In genomic region chr4:158261480-158261879, GRCh38 we compare ENCODE assay signal across 18 cellular contexts. TPM values are rescaled to one million over a fixed set of nuclear protein-coding genes. Genes with fewer than 3 reads are reported as not detected.
DNase-seq lines count a peak whose midpoint lies in the region; ATAC-seq, FAIRE-seq and TF ChIP-seq lines count a peak whose summit lies in the region.
"Had no signal": no experiment of that assay in that cellular context is flagged by ENCODE, and none has a peak within 500 bp of the region (broad histone marks: within the 10 kb centered on the region; RNA-seq: fewer than 3 reads in every experiment).

No MANE protein-coding gene starts in this region.

- no peak for DNase-seq in dorsolateral prefrontal cortex
- DNase-seq in keratinocyte (ENCODE audit: low read depth, low spot score), result no peak
- DNase-seq in NCI-H446 (lab: John Stamatoyannopoulos, UW), result no peak
- no peak for DNase-seq in HT-29 (ENCODE audit: low spot score)
- DNase-seq in glomerular visceral epithelial cell (ENCODE audit: extremely low spot score), result no peak
- DNase-seq: CD8-positive, alpha-beta T cell; COR-L47; DMS153; DMS79 treated with DMSO at 0.1 percent for 48 hours; EL had no signal

- no peak overlapping the region for H3K4me2 ChIP-seq in keratinocyte (ENCODE audit: control insufficient read depth, extremely low read depth, insufficient read depth, low read depth, low read length)

- intact Hi-C loops in dorsolateral prefrontal cortex (cut with DNase I), result loop anchor here (5.0 to 10.0 kb wide), 2 partner anchors 274 to 363 kb away; no protein-coding TSS in a partner anchor

- H3K27me3 ChIP-seq in HUES48 (ENCODE audit: control insufficient read depth, insufficient read depth, low read length) (no peaks in the 10 kb centered on the region), dorsolateral prefrontal cortex (no peaks in the 10 kb centered on the region), keratinocyte (ENCODE audit: control insufficient read depth, extremely low read depth, insufficient read depth, low read length) (no peaks in the 10 kb centered on the region)

- H3K36me3 ChIP-seq in HUES48 (ENCODE audit: control insufficient read depth, insufficient read depth, low read length) (no peaks in the 10 kb centered on the region), keratinocyte (ENCODE audit: control insufficient read depth in 2 of 2, extremely low read depth in 1 of 2, insufficient read depth in 2 of 2, low read length in 2 of 2) (no peaks in the 10 kb centered on the region)

- peak overlapping the region; percentile 78 for H3K27ac ChIP-seq in HUES48 (ENCODE audit: low read depth, low read length)
- peak overlapping the region in 46 of 59 donors; percentile 1 to 88 (median 78) for H3K27ac ChIP-seq in dorsolateral prefrontal cortex
- no peak overlapping the region for H3K27ac ChIP-seq in keratinocyte (ENCODE audit: control insufficient read depth, insufficient read depth, low read length)
- H3K27ac ChIP-seq: C4-2B had no signal

- dilution Hi-C loops in keratinocyte (cut with MboI; ENCODE audit: extremely low pct_ligation_motif_present, low sequenced_read_pairs), result no loop called here

- H2AFZ ChIP-seq in keratinocyte (ENCODE audit: control insufficient read depth, low read length), result no peak overlapping the region

- H3K9ac ChIP-seq in HUES48 (ENCODE audit: low read depth, low read length) (no peak overlapping the region), keratinocyte (ENCODE audit: control insufficient read depth, extremely low read depth, insufficient read depth, low read length) (no peak overlapping the region)

- H3K4me1 ChIP-seq in HUES48 (ENCODE audit: control insufficient read depth, insufficient read depth, low read length) (peaks cover 37% of the 10 kb centered on the region), keratinocyte (ENCODE audit: control insufficient read depth, extremely low read depth, insufficient read depth, low read length) (no peaks in the 10 kb centered on the region)

- H3K79me2 ChIP-seq in keratinocyte (ENCODE audit: control insufficient read depth, insufficient read depth, low read length), result no peaks in the 10 kb centered on the region

- no peaks in the 10 kb centered on the region for H4K20me1 ChIP-seq in keratinocyte (ENCODE audit: control insufficient read depth, extremely low read depth, insufficient read depth, low read length)

- FAIRE-seq in keratinocyte (lab: Jason Lieb, UNC), result peak; percentile 26
- FAIRE-seq: D721Med, GM12891, H54, K562 had no signal

- TF ChIP-seq CTCF in dorsolateral prefrontal cortex (IDR thresholded peaks at IDR 0.05 in 54 of 56, conservative IDR thresholded peaks at IDR 0.05 in 2 of 56; ENCODE audit: low read depth in 1 of 56, partially characterized antibody in 56 of 56), result no peak
- no peak for TF ChIP-seq CTCF in keratinocyte (optimal IDR thresholded peaks at IDR 0.05 in 1 of 3, IDR thresholded peaks at IDR 0.05 in 1 of 3, conservative IDR thresholded peaks at IDR 0.05 in 1 of 3; ENCODE audit: extremely low read depth in 1 of 3, insufficient read depth in 2 of 3, low read length in 3 of 3)

- no peak for ATAC-seq in GM18519 (IDR thresholded peaks at IDR 0.05; ENCODE audit: low FRiP score, unreplicated experiment)
- ATAC-seq: CD8-positive, alpha-beta T cell; K562 had no signal

- H3K4me3 ChIP-seq in HUES48 (ENCODE audit: low read depth, low read length) (peak overlapping the region; percentile 2; the same call in 1 of the 2 replicates), dorsolateral prefrontal cortex (no peak overlapping the region), keratinocyte (ENCODE audit: control insufficient read depth in 2 of 3, extremely low read depth in 1 of 3, insufficient read depth in 2 of 3, low read depth in 1 of 3, low read length in 3 of 3) (no peak overlapping the region)
- H3K4me3 ChIP-seq: K562 had no signal

- H3K9me1 ChIP-seq in keratinocyte (ENCODE audit: control insufficient read depth, extremely low read depth, insufficient read depth, low read length), result no peaks in the 10 kb centered on the region

- H3K9me3 ChIP-seq in HUES48 (ENCODE audit: control insufficient read depth, insufficient read depth, low read length) (no peaks in the 10 kb centered on the region), keratinocyte (ENCODE audit: control insufficient read depth, low read depth, low read length) (no peaks in the 10 kb centered on the region)

RNA-seq across cellular contexts. Expression of gene TMEM144, which starts 51.2 kb away (rescaled TPM):
- 1,000 to 10,000 TPM in 1 of 120 experiments, 100 to 1,000 TPM in 99, 10 to 100 TPM in 20; 33.2 to 1,060 (median 211) TPM for total RNA-seq in dorsolateral prefrontal cortex
- 2.8 to 4.0 TPM (median 3.3 TPM) in 3 replicates for polyA plus RNA-seq in keratinocyte
- 0.52 TPM for polyA plus RNA-seq in keratinocyte (2011; ENCODE audit: low read depth)
- polyA plus RNA-seq in keratinocyte (2011; cell fraction: cytosol; rRNA removed), result 1.3 and 2.7 TPM in 2 replicates
- 4.2 TPM in 2 replicates for polyA plus RNA-seq in keratinocyte (2011; cell fraction: nucleus; rRNA removed)
- 1.4 and 2.6 TPM in 2 replicates for polyA plus RNA-seq in keratinocyte (2012; ENCODE audit: low replicate concordance)
- 4.0 to 16.4 TPM (median 5.7 TPM) in 3 replicates for polyA minus RNA-seq in keratinocyte
- 3.6 TPM for polyA minus RNA-seq in keratinocyte (2011; cell fraction: cytosol; rRNA and poly(A)+ RNA removed)
- 8.1 and 17.6 TPM in 2 replicates for polyA minus RNA-seq in keratinocyte (2011; cell fraction: nucleus; rRNA and poly(A)+ RNA removed)
- 2.4 and 4.6 TPM in 2 replicates for total RNA-seq in HT-29 (2014; rRNA removed; shearing (Covaris generic))
- total RNA-seq: CD8-positive, alpha-beta T cell; HT1080 had no signal
